In genomic region chr18:79402209-79402576, GRCh38 we compare ENCODE assay signal across 16 cellular contexts. TPM values are rescaled to one million over a fixed set of nuclear protein-coding genes. Genes with fewer than 3 reads are reported as not detected.
DNase-seq lines count a peak whose midpoint lies in the region; ATAC-seq, FAIRE-seq and TF ChIP-seq lines count a peak whose summit lies in the region.
"Had no signal": no experiment of that assay in that cellular context is flagged by ENCODE, and none has a peak within 500 bp of the region (broad histone marks: within the 10 kb centered on the region; RNA-seq: fewer than 3 reads in every experiment).

No MANE protein-coding gene starts in this region.

- ATAC-seq in right lobe of liver (no peak), HepG2 (no peak; the same call in 2 of the 3 replicates), GM12878 (no peak), aorta (ENCODE audit: low FRiP score) (no peak), HG02852 (IDR thresholded peaks at IDR 0.05; ENCODE audit: unreplicated experiment) (no peak), HG03196 (IDR thresholded peaks at IDR 0.05; ENCODE audit: unreplicated experiment) (no peak)
- ATAC-seq in natural killer cell treated with Interleukin-12 subunit alpha and Interleukin-12 subunit beta and Interleukin-15 and Interleukin-18, amount 100 ng/mL, for 72 hours: no peak
- ATAC-seq: PC-3 had no signal

- H3K27ac Mint-ChIP-seq in natural killer cell treated with Interleukin-12 subunit alpha and Interleukin-12 subunit beta and Interleukin-15 and Interleukin-18, amount 100 ng/mL, for 72 hours: peak overlapping the region; percentile 49 to 80

- H3K27ac ChIP-seq in right lobe of liver (no peak overlapping the region), HepG2 (ENCODE audit: extremely low read length, insufficient read depth, low read length) (no peak overlapping the region), GM12878 (ENCODE audit: control insufficient read depth, insufficient read depth) (no peak overlapping the region), aorta (ENCODE audit: low read depth in 1 of 2, low read length in 2 of 2) (no peak overlapping the region)
- H3K27ac ChIP-seq: cardiac muscle cell had no signal

- H3K9ac ChIP-seq in HepG2 (ENCODE audit: insufficient read depth, low read depth, low read length): no peak overlapping the region
- no peak overlapping the region for H3K9ac ChIP-seq in GM12878 (ENCODE audit: control insufficient read depth, insufficient read depth, low read length)

- H3K4me1 Mint-ChIP-seq in natural killer cell treated with Interleukin-12 subunit alpha and Interleukin-12 subunit beta and Interleukin-15 and Interleukin-18, amount 100 ng/mL, for 72 hours (ENCODE audit: low read depth in 2 of 2): peaks cover 34 to 46% of the 10 kb centered on the region in 2 donors

- H3K79me2 ChIP-seq in HepG2 (ENCODE audit: insufficient read depth, low read length): no peaks in the 10 kb centered on the region
- H3K79me2 ChIP-seq in GM12878 (ENCODE audit: control insufficient read depth, insufficient read depth, low read length): no peaks in the 10 kb centered on the region; the same call in none of the 2 replicates

- H4K20me1 ChIP-seq in HepG2 (ENCODE audit: insufficient read depth, low read length) (no peaks in the 10 kb centered on the region; the same call in 1 of the 2 replicates), GM12878 (ENCODE audit: control insufficient read depth, insufficient read depth) (no peaks in the 10 kb centered on the region)

- no peaks in the 10 kb centered on the region for H3K36me3 Mint-ChIP-seq in natural killer cell treated with Interleukin-12 subunit alpha and Interleukin-12 subunit beta and Interleukin-15 and Interleukin-18, amount 100 ng/mL, for 72 hours

- RAD21 ChIA-PET in GM12878 (lab: Charles Lee; ENCODE audit: unreplicated experiment): interaction anchor here (2.3 to 5.1 kb wide), 3 partner anchors 33 to 121 kb away, joined by 10 to 36 read pairs (median 12); no protein-coding TSS in a partner anchor

- TF ChIP-seq EP300 in HepG2 (IDR thresholded peaks at IDR 0.05; ENCODE audit: low read depth in 2 of 2, low read length in 2 of 2) (no peak), HepG2 (CRISPR knock-in tag; IDR thresholded peaks at IDR 0.05; ENCODE audit: borderline replicate concordance) (no peak), GM12878 (IDR thresholded peaks at IDR 0.05; ENCODE audit: borderline replicate concordance in 1 of 2, control insufficient read depth in 1 of 2, low read depth in 2 of 2, low read length in 2 of 2) (no peak)

- no peaks in the 10 kb centered on the region for H3K9me3 Mint-ChIP-seq in natural killer cell treated with Interleukin-12 subunit alpha and Interleukin-12 subunit beta and Interleukin-15 and Interleukin-18, amount 100 ng/mL, for 72 hours

- WGBS in right lobe of liver (ENCODE audit: insufficient coverage, low coverage, low lambda C conversion rate, missing lambda C conversion rate): no CpG with 5 or more reads among the region's 16 CpGs
- WGBS in HepG2 (ENCODE audit: low lambda C conversion rate): 61% methylated on average over 13 of the region's 16 CpGs
- 97% methylated on average over 16 of the region's 16 CpGs for WGBS in GM12878 (ENCODE audit: insufficient coverage, insufficient replicate concordance, low lambda C conversion rate, missing lambda C conversion rate)
- WGBS in aorta, 2 donors: 95 to 97% methylated on average over 16 of the region's 16 CpGs

- H3K4me3 ChIP-seq in right lobe of liver (no peak overlapping the region), HepG2 (replicated peaks in 1 of 3; ENCODE audit: insufficient read depth in 1 of 3, low read depth in 2 of 3, low read length in 3 of 3) (no peak overlapping the region), GM12878 (no peak overlapping the region), aorta (ENCODE audit: low read length in 2 of 2) (no peak overlapping the region)
- H3K4me3 ChIP-seq: cardiac muscle cell had no signal

- FAIRE-seq in HepG2 (lab: Jason Lieb, UNC): no peak
- FAIRE-seq in GM12878 (lab: Jason Lieb, UNC): no peak
- FAIRE-seq: GM18507 had no signal

- TF ChIP-seq RAD21 in HepG2 (CRISPR knock-in tag; IDR thresholded peaks at IDR 0.05) (no peak), GM12878 (IDR thresholded peaks at IDR 0.05; ENCODE audit: insufficient read depth, low read depth, low read length) (no peak)

- intact Hi-C loops in right lobe of liver (cut with DNase I): no loop called here
- intact Hi-C loops in HepG2 (cut with micrococcal nuclease; ENCODE audit: unreplicated experiment): no loop called here
- intact Hi-C loops in GM12878 (cut with micrococcal nuclease; ENCODE audit: unreplicated experiment): no loop called here
- intact Hi-C loops in aorta (cut with DNase I): loop anchor here (5.0 kb wide), 2 partner anchors 55 to 105 kb away; no protein-coding TSS in a partner anchor

- H3K27me3 Mint-ChIP-seq in natural killer cell treated with Interleukin-12 subunit alpha and Interleukin-12 subunit beta and Interleukin-15 and Interleukin-18, amount 100 ng/mL, for 72 hours: no peaks in the 10 kb centered on the region

- BruUV-seq in HepG2 (replicated peaks; lab: Mats Ljungman, UMichigan): no TSS peak
- BruUV-seq in GM12878 (replicated peaks; lab: Mats Ljungman, UMichigan): no TSS peak

- no peak for TF ChIP-seq POLR2A in right lobe of liver (IDR thresholded peaks at IDR 0.05)
- TF ChIP-seq POLR2A in HepG2 (IDR thresholded peaks at IDR 0.05; ENCODE audit: insufficient read depth in 1 of 2, low read depth in 2 of 2, low read length in 2 of 2): no peak
- no peak for TF ChIP-seq POLR2A in GM12878 (IDR thresholded peaks at IDR 0.05; ENCODE audit: low read depth, low read length)

- POLR2A ChIA-PET in HepG2 (lab: Yijun Ruan, JAX) (no interaction called here), GM12878 (lab: Charles Lee) (interaction anchor here (0.9 to 2.1 kb wide), 2 partner anchors 27 to 121 kb away, joined by 3 to 7 read pairs; no protein-coding TSS in a partner anchor)

- TF ChIP-seq CTCF in right lobe of liver (IDR thresholded peaks at IDR 0.05) (no peak), HepG2 (CRISPR knock-in tag; IDR thresholded peaks at IDR 0.05) (no peak), GM12878 (IDR thresholded peaks at IDR 0.05 in 2 of 3, conservative IDR thresholded peaks at IDR 0.05 in 1 of 3; ENCODE audit: control insufficient read depth in 2 of 3, extremely low read depth in 1 of 3, insufficient read depth in 1 of 3, low read depth in 3 of 3, low read length in 3 of 3) (no peak)

- no peak overlapping the region for H3K4me2 ChIP-seq in HepG2 (ENCODE audit: low read depth, low read length)
- peak overlapping the region; percentile 57 for H3K4me2 ChIP-seq in GM12878 (ENCODE audit: control insufficient read depth, insufficient read depth)

- no peaks in the 10 kb centered on the region for H3K9me3 ChIP-seq in right lobe of liver
- H3K9me3 ChIP-seq in HepG2 (ENCODE audit: low read length): no peaks in the 10 kb centered on the region
- no peaks in the 10 kb centered on the region for H3K9me3 ChIP-seq in GM12878 (replicated peaks; ENCODE audit: control insufficient read depth, insufficient read depth, low read length)
- H3K9me3 ChIP-seq in aorta (ENCODE audit: control insufficient read depth, low read length): no peaks in the 10 kb centered on the region
- H3K9me3 ChIP-seq: BE2C had no signal

- H3K4me3 Mint-ChIP-seq in natural killer cell treated with Interleukin-12 subunit alpha and Interleukin-12 subunit beta and Interleukin-15 and Interleukin-18, amount 100 ng/mL, for 72 hours: peak overlapping the region; percentile 37

- H3K4me1 ChIP-seq in right lobe of liver (peaks cover 0 to 11% (median 3%) of the 10 kb centered on the region in 4 donors), HepG2 (ENCODE audit: insufficient read depth, low read length) (0 out of 2 replicates have a peak, but pooled peaks cover 6% of the 10 kb centered on the region), GM12878 (ENCODE audit: control insufficient read depth, insufficient read depth, low read length) (peaks cover 35% of the 10 kb centered on the region), aorta (ENCODE audit: control insufficient read depth in 1 of 2, insufficient read depth in 2 of 2, low read length in 2 of 2) (no peaks in the 10 kb centered on the region)
- H3K4me1 ChIP-seq: BE2C had no signal

- H3K27me3 ChIP-seq in right lobe of liver (no peaks in the 10 kb centered on the region), HepG2 (ENCODE audit: control insufficient read depth in 1 of 2, insufficient read depth in 2 of 2, low read length in 2 of 2) (peaks cover 23 to 82% of the 10 kb centered on the region in 2 experiments), GM12878 (replicated peaks in 1 of 2; ENCODE audit: control insufficient read depth in 2 of 2, insufficient read depth in 2 of 2, low read length in 1 of 2) (peaks cover 0 to 3% of the 10 kb centered on the region in 2 experiments; a peak in 1 of 4 replicates), aorta (ENCODE audit: control insufficient read depth in 1 of 2, insufficient read depth in 2 of 2, low read length in 1 of 2) (no peaks in the 10 kb centered on the region)

- in situ Hi-C loops in HepG2 (cut with HindIII; ENCODE audit: extremely low pct_ligation_motif_present, low pct_unique_long_range_greater_than_20kb) (no loop called here), GM12878 (cut with MboI) (loop anchor here (10.0 kb wide), 1 partner anchor 113 kb away; no protein-coding TSS in a partner anchor)

- SMC1A ChIA-PET in GM12878 (lab: Charles Lee; ENCODE audit: uncharacterized antibody, unreplicated experiment): interaction anchor here (0.6 to 4.1 kb wide), 6 partner anchors 10 to 858 kb away, joined by 3 to 18 read pairs (median 10); no protein-coding TSS in a partner anchor

- CTCF ChIA-PET in HepG2 (lab: Yijun Ruan, JAX; ENCODE audit: low intra/inter-chr PET ratio, low total read pairs) (no interaction called here), GM12878 (lab: Yijun Ruan, JAX) (interaction anchor here (1.2 to 2.2 kb wide), 3 partner anchors 9 to 57 kb away, joined by 3 to 7 read pairs (median 6); no protein-coding TSS in a partner anchor)

- H2AFZ ChIP-seq in HepG2 (ENCODE audit: low read length): no peak overlapping the region
- no peak overlapping the region for H2AFZ ChIP-seq in GM12878 (ENCODE audit: control insufficient read depth, low read depth, low read length)

- H3K36me3 ChIP-seq in right lobe of liver (no peaks in the 10 kb centered on the region), HepG2 (replicated peaks in 1 of 2; ENCODE audit: control insufficient read depth in 1 of 2, insufficient read depth in 2 of 2, low read length in 2 of 2) (no peaks in the 10 kb centered on the region), GM12878 (ENCODE audit: control insufficient read depth in 2 of 2, insufficient read depth in 2 of 2, low read length in 1 of 2) (no peaks in the 10 kb centered on the region), aorta (ENCODE audit: control insufficient read depth in 1 of 2, insufficient read depth in 2 of 2, low read length in 1 of 2) (no peaks in the 10 kb centered on the region)
- H3K36me3 ChIP-seq: BE2C, cardiac muscle cell had no signal

- DNase-seq in right lobe of liver: peak in 2 of 3 donors; percentile 20 to 44
- DNase-seq in HepG2 (ENCODE audit: low spot score): no peak
- no peak for DNase-seq in GM12878 (ENCODE audit: low read depth, low spot score)
- DNase-seq in natural killer cell treated with Interleukin-12 subunit alpha and Interleukin-12 subunit beta and Interleukin-15 and Interleukin-18, amount 100 ng/mL, for 72 hours (ENCODE audit: low spot score): no peak
- peak; percentile 42 to 74 for DNase-seq in aorta
- no peak for DNase-seq in NCI-H2171 (lab: John Stamatoyannopoulos, UW)
- DNase-seq: activated CD8-positive, alpha-beta memory T cell treated with anti-CD3 and anti-CD28 coated beads, Interleukin-2, amount 50 U/mL, for 48 hours; BE2C; NCI-H2107; PC-3; stimulated activated CD4-positive, alpha-beta T cell treated with anti-CD3 and anti-CD28 coated beads, Interleukin-12 subunit alpha, Interleukin-12 subunit beta, amount 100 ng/mL, for 4 hours; T-helper 9 cell had no signal

RNA-seq across cellular contexts. Expression of gene NFATC1, which starts 6.5 kb away (rescaled TPM):
- total RNA-seq in right lobe of liver: 1 to 10 TPM in 5 of 6 experiments, under 1 TPM in 1; 1.00 to 4.3 (median 2.9) TPM
- not detected in 2 replicates for total RNA-seq in HepG2 (2016; rRNA removed; fragmentation: Illumina TruSeq; extraction: Trizol)
- total RNA-seq in HepG2 (2016; cell fraction: cytosol; rRNA removed; fragmentation: Illumina TruSeq; extraction: Trizol; ENCODE audit: low read depth): not detected in 2 replicates
- not detected in 2 replicates for total RNA-seq in HepG2 (2016; cell fraction: insoluble cytoplasmic fraction; rRNA removed; fragmentation: Illumina TruSeq; extraction: Trizol)
- total RNA-seq in HepG2 (2016; cell fraction: membrane; rRNA removed; fragmentation: Illumina TruSeq; extraction: Trizol): not detected in 2 replicates
- total RNA-seq in HepG2 (2016; cell fraction: nucleus; rRNA removed; fragmentation: Illumina TruSeq; extraction: Trizol): not detected in 2 replicates
- 0.04 TPM in 1 of 2 replicates, not detected in the other for polyA plus RNA-seq in HepG2 (2011; rRNA removed)
- 0.03 TPM in 1 of 2 replicates, not detected in the other for polyA plus RNA-seq in HepG2 (2011; cell fraction: cytosol; rRNA removed)
- 0.12 and 0.23 TPM in 2 replicates for polyA plus RNA-seq in HepG2 (2011; cell fraction: nucleus; rRNA removed)
- polyA plus RNA-seq in HepG2 (2012): 0.04 and 0.05 TPM in 2 replicates
- not detected in 2 replicates for polyA plus RNA-seq in HepG2 (2016; cell fraction: cytosol; fragmentation: Illumina TruSeq; extraction: Trizol; ENCODE audit: low read depth)
- polyA plus RNA-seq in HepG2 (2016; cell fraction: insoluble cytoplasmic fraction; fragmentation: Illumina TruSeq; extraction: Trizol; ENCODE audit: low read depth): not detected in 2 replicates
- polyA plus RNA-seq in HepG2 (2016; cell fraction: membrane; fragmentation: Illumina TruSeq; extraction: Trizol; ENCODE audit: low read depth): not detected in 2 replicates
- not detected in 2 replicates for polyA plus RNA-seq in HepG2 (2016; cell fraction: nucleus; fragmentation: Illumina TruSeq; extraction: Trizol; ENCODE audit: insufficient read depth, low read depth)
- 0.42 TPM in 1 of 2 replicates, not detected in the other for polyA minus RNA-seq in HepG2 (2011; rRNA and poly(A)+ RNA removed; ENCODE audit: low replicate concordance)
- not detected in 2 replicates for polyA minus RNA-seq in HepG2 (2011; cell fraction: cytosol; rRNA and poly(A)+ RNA removed)
- polyA minus RNA-seq in HepG2 (2011; cell fraction: nucleus; rRNA and poly(A)+ RNA removed): not detected in 2 replicates
- 57.2 and 65.1 TPM in 2 replicates for total RNA-seq in GM12878 (2013; cell fraction: nucleolus; rRNA removed)
- total RNA-seq in GM12878 (2014; rRNA removed): 6.4 and 6.7 TPM in 2 replicates
- total RNA-seq in GM12878 (2014; rRNA removed; fragmentation: Illumina TruSeq; extraction: Trizol): 2.4 and 3.6 TPM in 2 replicates
- 17.5 and 20.8 TPM in 2 replicates for total RNA-seq in GM12878 (2021)
- 9.8 TPM for polyA plus RNA-seq in GM12878 (2011; ENCODE audit: low read depth)
- polyA plus RNA-seq in GM12878 (2011; rRNA removed): 0.99 and 2.9 TPM in 2 replicates
- polyA plus RNA-seq in GM12878 (2011; cell fraction: cytosol; rRNA removed): 3.3 and 4.5 TPM in 2 replicates
- polyA plus RNA-seq in GM12878 (2011; cell fraction: nucleus; rRNA removed): 10.7 and 13.4 TPM in 2 replicates
- polyA plus RNA-seq in GM12878 (2012): 14.9 and 19.6 TPM in 2 replicates
- polyA plus RNA-seq in GM12878 (2014; fragmentation: Illumina TruSeq; extraction: Trizol): 3.1 and 4.7 TPM in 2 replicates
- polyA plus RNA-seq in GM12878 (2014; fragmentation: Nextera tagmentation; extraction: Ambion mirVana): 1 to 10 TPM in 1 of 2 experiments, under 1 TPM in 1; 0.84 to 2.6 TPM
- polyA plus RNA-seq in GM12878 (2014; rRNA removed): 8.4 and 9.9 TPM in 2 replicates
- 1 to 10 TPM; 5.4 to 6.8 TPM for polyA plus RNA-seq in GM12878 (2016; fragmentation: Nextera tagmentation; extraction: Ambion mirVana)
- polyA minus RNA-seq in GM12878 (2011; rRNA and poly(A)+ RNA removed): 3.4 and 7.4 TPM in 2 replicates
- 7.1 TPM in 2 replicates for polyA minus RNA-seq in GM12878 (2011; cell fraction: cytosol; rRNA and poly(A)+ RNA removed)
- polyA minus RNA-seq in GM12878 (2011; cell fraction: nucleus; rRNA and poly(A)+ RNA removed): 10.3 and 14.7 TPM in 2 replicates
- 10 to 100 TPM; 22.3 to 34.4 TPM for total RNA-seq in natural killer cell treated with Interleukin-12 subunit alpha and Interleukin-12 subunit beta and Interleukin-15 and Interleukin-18, amount 100 ng/mL, for 72 hours
- total RNA-seq in aorta: 10 to 100 TPM; 37.2 to 39.2 TPM
- polyA plus RNA-seq in aorta: 1 to 10 TPM; 2.0 to 7.2 TPM

Comparison
In these comparisons a context has a peak if more than half of its experiments do, and no peak if none do; other contexts are left out.
1. DNase-seq: peak in right lobe of liver (2 of 3) and aorta (2 of 2); none in HepG2 (single experiment), GM12878 (single experiment), natural killer cell treated with Interleukin-12 subunit alpha and Interleukin-12 subunit beta and Interleukin-15 and Interleukin-18, amount 100 ng/mL, for 72 hours (single experiment) and NCI-H2171 (single experiment).
2. intact Hi-C loops: an anchor here in aorta (5.0 kb wide); none called in right lobe of liver, HepG2 and GM12878.